In genomic region chr11:73283316-73284035, GRCh38 we compare ENCODE assay signal across 1 cellular context.
TF ChIP-seq lines count a peak whose summit lies in the region.

No MANE protein-coding gene starts in this region.

TF ChIP-seq in IMR-90, 13 proteins besides CTCF, POLR2A, EP300 and RAD21:
- no peak for TF ChIP-seq FOS (IDR thresholded peaks at IDR 0.05; ENCODE audit: low read depth, low read length)
- no peak for TF ChIP-seq BHLHE40 (IDR thresholded peaks at IDR 0.05; ENCODE audit: low read depth, low read length)
- TF ChIP-seq CEBPB (IDR thresholded peaks at IDR 0.05; ENCODE audit: low read depth, low read length), result no peak
- TF ChIP-seq SMC3 (IDR thresholded peaks at IDR 0.05; ENCODE audit: low read depth, low read length), result no peak
- TF ChIP-seq RFX5 (IDR thresholded peaks at IDR 0.05; ENCODE audit: low read depth, low read length), result no peak
- TF ChIP-seq CHD1 (IDR thresholded peaks at IDR 0.05; ENCODE audit: low read depth, low read length), result no peak
- no peak for TF ChIP-seq RCOR1 (IDR thresholded peaks at IDR 0.05; ENCODE audit: insufficient replicate concordance, low read length)
- TF ChIP-seq NFE2L2 (IDR thresholded peaks at IDR 0.05; ENCODE audit: low read depth, low read length), result no peak
- TF ChIP-seq MXI1 (IDR thresholded peaks at IDR 0.05; ENCODE audit: borderline replicate concordance, low read depth, low read length), result no peak
- no peak for TF ChIP-seq MAFK (IDR thresholded peaks at IDR 0.05; ENCODE audit: low read depth, low read length)
